4 cellular contexts compared by ENCODE assay signal in genomic region chr2:232043966-232044365, GRCh38.
"Had no signal": no experiment of that assay in that cellular context is flagged by ENCODE, and none has a peak within 500 bp of the region (broad histone marks: within the 10 kb centered on the region; RNA-seq: fewer than 3 reads in every experiment).

No MANE protein-coding gene starts in this region.

- H3K4me3 ChIP-seq: GM23338 had no signal

- ATAC-seq: GM23338 had no signal

- H3K9me3 Mint-ChIP-seq: GM23338, H9 had no signal

- H3K4me2 ChIP-seq: GM23338 had no signal

- DNase-seq: H9, HCEC 1CT, IMR-90 had no signal

- H3K4me3 Mint-ChIP-seq: GM23338, H9 had no signal

- H3K27ac Mint-ChIP-seq: GM23338, H9 had no signal
